ENCODE assay signal across 1 cellular context in the genomic region with DNA sequence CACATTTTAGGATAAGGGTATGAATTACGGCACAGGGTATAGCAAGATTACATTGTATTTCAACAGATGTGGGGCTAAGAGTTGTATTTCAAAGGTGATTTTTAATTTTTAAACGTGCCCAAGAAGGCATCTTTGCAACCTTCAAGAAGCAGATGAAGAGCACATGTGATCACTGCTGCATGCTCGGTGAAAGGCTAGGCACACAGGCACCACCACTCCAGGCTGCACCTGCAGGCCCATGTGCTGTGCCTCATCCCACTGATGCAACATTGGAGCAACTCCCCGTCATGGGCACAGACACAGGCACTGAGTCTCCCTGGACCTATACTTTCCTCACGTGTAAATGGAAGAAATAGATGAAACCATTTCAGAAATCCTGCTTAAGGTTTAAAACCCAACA.
TF ChIP-seq lines count a peak whose summit lies in the region.

No MANE protein-coding gene starts in this region.

TF ChIP-seq in HCT116, 20 proteins besides CTCF, POLR2A, EP300 and RAD21:
- TF ChIP-seq, protein P1, sequence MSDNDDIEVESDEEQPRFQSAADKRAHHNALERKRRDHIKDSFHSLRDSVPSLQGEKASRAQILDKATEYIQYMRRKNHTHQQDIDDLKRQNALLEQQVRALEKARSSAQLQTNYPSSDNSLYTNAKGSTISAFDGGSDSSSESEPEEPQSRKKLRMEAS (IDR thresholded peaks at IDR 0.05): peak; percentile 71
- TF ChIP-seq CEBPB (IDR thresholded peaks at IDR 0.05; ENCODE audit: low read depth): peak; percentile 55; the same call in 1 of the 2 replicates
- TF ChIP-seq SIN3A (IDR thresholded peaks at IDR 0.05; ENCODE audit: low read depth): no peak
